ENCODE assay signal across 1 cellular context in genomic region chr17:41523787-41524186, GRCh38.
TF ChIP-seq lines count a peak whose summit lies in the region.

No MANE protein-coding gene starts in this region.

TF ChIP-seq in HCT116, 20 proteins besides CTCF, POLR2A, EP300 and RAD21 (continued from another document):
- TF ChIP-seq POLR2AphosphoS5 (IDR thresholded peaks at IDR 0.05; ENCODE audit: low read depth, low read length) = peak; percentile 26; the same call in 1 of the 2 replicates
